ENCODE assay signal across 27 cellular contexts in the genomic region with DNA sequence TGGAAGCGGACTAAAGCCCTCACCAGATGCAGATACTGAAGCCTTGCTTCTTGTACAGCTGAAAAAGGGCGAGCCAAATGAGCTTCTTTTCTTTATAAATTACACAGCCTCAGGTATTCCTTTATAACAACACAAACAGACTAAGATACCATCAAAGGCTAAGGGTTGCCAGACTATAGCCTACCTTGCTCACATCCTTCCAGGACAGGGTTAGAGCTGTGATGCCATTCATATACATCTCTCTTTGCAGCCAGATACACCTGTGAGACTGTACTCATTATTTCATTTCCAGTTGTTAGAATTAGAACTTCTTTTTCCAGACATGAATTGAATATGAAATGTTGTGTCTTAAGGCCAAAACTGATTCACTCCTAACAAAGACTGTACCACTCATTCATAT.
"Had no signal": no experiment of that assay in that cellular context is flagged by ENCODE, and none has a peak within 500 bp of the region (broad histone marks: within the 10 kb centered on the region; RNA-seq: fewer than 3 reads in every experiment).

No MANE protein-coding gene starts in this region.

- H3K27ac ChIP-seq: heart left ventricle, left ventricle myocardium inferior, neural progenitor cell, neutrophil, parathyroid adenoma, right atrium auricular region, right lobe of liver, suprapubic skin, thoracic aorta, tibial artery, upper lobe of right lung had no signal

- H3K9me3 Mint-ChIP-seq: stimulated activated effector memory CD8-positive, alpha-beta T cell treated with anti-CD3 and anti-CD28 coated beads, Interleukin-12 subunit alpha, Interleukin-12 subunit beta, amount 100 ng/mL, for 72 hours; stimulated activated naive CD8-positive, alpha-beta T cell treated with anti-CD3 and anti-CD28 coated beads, Interleukin-15, Interleukin-2, amounts not matched to agents 100 ng/mL and 50 ng/mL, for 24 hours had no signal

- H3K4me1 ChIP-seq: heart left ventricle, parathyroid adenoma, right atrium auricular region, right lobe of liver, suprapubic skin, upper lobe of right lung had no signal

- H3K4me3 ChIP-seq: heart left ventricle, left ventricle myocardium inferior, lung, neural progenitor cell, right atrium auricular region, right lobe of liver, suprapubic skin, thoracic aorta, tibial artery, upper lobe of right lung had no signal

- H3K36me3 ChIP-seq: heart left ventricle, left ventricle myocardium inferior, neural progenitor cell, neutrophil, right atrium auricular region, right lobe of liver, suprapubic skin, thoracic aorta, tibial artery, upper lobe of right lung had no signal

- DNase-seq: heart left ventricle; hypothalamus; immature natural killer cell; kidney; left ventricle myocardium inferior; naive thymus-derived CD8-positive, alpha-beta T cell; occipital lobe; right lobe of liver; stimulated activated CD4-positive, alpha-beta T cell treated with anti-CD3 and anti-CD28 coated beads, Interleukin-12 subunit alpha, Interleukin-12 subunit beta, amount 100 ng/mL, for 4 hours; stimulated activated CD4-positive, alpha-beta T cell treated with anti-CD3 and anti-CD28 coated beads, Interleukin-15, amount 100 ng/mL, for 24 hours; stimulated activated CD4-positive, alpha-beta T cell treated with anti-CD3 and anti-CD28 coated beads, Interleukin-2, amount 100 ng/mL, for 24 hours; stimulated activated CD4-positive, alpha-beta T cell treated with anti-CD3 and anti-CD28 coated beads, Interleukin-4, amount 100 ng/mL, for 1 hour; stimulated activated naive CD4-positive, alpha-beta T cell; tibial artery; trophoblast cell; upper lobe of right lung had no signal

- H3K4me2 ChIP-seq: neural progenitor cell had no signal

- H3K79me2 ChIP-seq: parathyroid adenoma had no signal

- H3K4me3 Mint-ChIP-seq: immature natural killer cell; memory B cell; naive thymus-derived CD8-positive, alpha-beta T cell; nephron; neural progenitor cell; stimulated activated effector memory CD8-positive, alpha-beta T cell treated with anti-CD3 and anti-CD28 coated beads, Interleukin-12 subunit alpha, Interleukin-12 subunit beta, amount 100 ng/mL, for 72 hours; stimulated activated naive CD8-positive, alpha-beta T cell treated with anti-CD3 and anti-CD28 coated beads, Interleukin-15, Interleukin-2, amounts not matched to agents 100 ng/mL and 50 ng/mL, for 24 hours had no signal

- H3K9me3 ChIP-seq: heart left ventricle, left ventricle myocardium inferior, neutrophil, right atrium auricular region, right lobe of liver, suprapubic skin, thoracic aorta, tibial artery, upper lobe of right lung had no signal

- H3K27ac Mint-ChIP-seq: immature natural killer cell; memory B cell; naive thymus-derived CD8-positive, alpha-beta T cell; nephron; neural progenitor cell; stimulated activated effector memory CD8-positive, alpha-beta T cell treated with anti-CD3 and anti-CD28 coated beads, Interleukin-12 subunit alpha, Interleukin-12 subunit beta, amount 100 ng/mL, for 72 hours; stimulated activated naive CD8-positive, alpha-beta T cell treated with anti-CD3 and anti-CD28 coated beads, Interleukin-15, Interleukin-2, amounts not matched to agents 100 ng/mL and 50 ng/mL, for 24 hours had no signal

- ATAC-seq: heart left ventricle; naive thymus-derived CD8-positive, alpha-beta T cell; right lobe of liver; stimulated activated effector memory CD8-positive, alpha-beta T cell treated with anti-CD3 and anti-CD28 coated beads, Interleukin-12 subunit alpha, Interleukin-12 subunit beta, amount 100 ng/mL, for 72 hours; upper lobe of right lung had no signal

- H3K36me3 Mint-ChIP-seq: immature natural killer cell; memory B cell; naive thymus-derived CD8-positive, alpha-beta T cell; neural progenitor cell; stimulated activated effector memory CD8-positive, alpha-beta T cell treated with anti-CD3 and anti-CD28 coated beads, Interleukin-12 subunit alpha, Interleukin-12 subunit beta, amount 100 ng/mL, for 72 hours had no signal

- H2AFZ ChIP-seq: neural progenitor cell, parathyroid adenoma had no signal

- H3K9ac ChIP-seq: neural progenitor cell, parathyroid adenoma had no signal

- H3K4me1 Mint-ChIP-seq: immature natural killer cell; memory B cell; naive thymus-derived CD8-positive, alpha-beta T cell; nephron; neural progenitor cell; stimulated activated effector memory CD8-positive, alpha-beta T cell treated with anti-CD3 and anti-CD28 coated beads, Interleukin-12 subunit alpha, Interleukin-12 subunit beta, amount 100 ng/mL, for 72 hours had no signal

- H3K27me3 ChIP-seq: heart left ventricle, neural progenitor cell, neutrophil, right atrium auricular region, right lobe of liver, suprapubic skin, tibial artery, upper lobe of right lung had no signal
